Comparison of ENCODE assay signal across 10 cellular contexts in genomic region chr10:28217848-28218247, GRCh38.
DNase-seq lines count a peak whose midpoint lies in the region; ATAC-seq, FAIRE-seq and TF ChIP-seq lines count a peak whose summit lies in the region.
"Had no signal": no experiment of that assay in that cellular context is flagged by ENCODE, and none has a peak within 500 bp of the region (broad histone marks: within the 10 kb centered on the region; RNA-seq: fewer than 3 reads in every experiment).

No MANE protein-coding gene starts in this region.

- H3K27me3 ChIP-seq in BLaER1 (no peaks in the 10 kb centered on the region), bronchial epithelial cell (ENCODE audit: control insufficient read depth, insufficient read depth, low read length) (no peaks in the 10 kb centered on the region)

- H3K4me2 ChIP-seq in BLaER1: peak overlapping the region; percentile 54

- POLR2A ChIA-PET in WTC11 (lab: Charles Lee): no interaction called here

- H3K4me3 Mint-ChIP-seq in WTC11: no peak overlapping the region
- H3K4me3 Mint-ChIP-seq: natural killer cell treated with Interleukin-12 subunit alpha and Interleukin-12 subunit beta and Interleukin-15 and Interleukin-18, amount 100 ng/mL, for 72 hours had no signal

- FAIRE-seq in bronchial epithelial cell (lab: Jason Lieb, UNC): no peak

- no peaks in the 10 kb centered on the region for H4K20me1 ChIP-seq in BLaER1

- H3K27ac ChIP-seq in BLaER1: no peak overlapping the region

- no peaks in the 10 kb centered on the region for H3K9me3 Mint-ChIP-seq in WTC11
- H3K9me3 Mint-ChIP-seq: natural killer cell treated with Interleukin-12 subunit alpha and Interleukin-12 subunit beta and Interleukin-15 and Interleukin-18, amount 100 ng/mL, for 72 hours had no signal

- TF ChIP-seq CTCF in bronchial epithelial cell (IDR thresholded peaks at IDR 0.05; ENCODE audit: insufficient read depth, low read length, severe bottlenecking) (no peak), WTC11 (IDR thresholded peaks at IDR 0.05) (no peak)

- H3K36me3 Mint-ChIP-seq in WTC11: no peaks in the 10 kb centered on the region
- H3K36me3 Mint-ChIP-seq: natural killer cell treated with Interleukin-12 subunit alpha and Interleukin-12 subunit beta and Interleukin-15 and Interleukin-18, amount 100 ng/mL, for 72 hours had no signal

- no peak overlapping the region; the same call in 1 of the 2 replicates for H3K27ac Mint-ChIP-seq in WTC11
- H3K27ac Mint-ChIP-seq: natural killer cell treated with Interleukin-12 subunit alpha and Interleukin-12 subunit beta and Interleukin-15 and Interleukin-18, amount 100 ng/mL, for 72 hours had no signal

- no peak overlapping the region for H3K4me3 ChIP-seq in BLaER1
- H3K4me3 ChIP-seq in bronchial epithelial cell (ENCODE audit: low read depth, low read length): no peak overlapping the region

- H3K36me3 ChIP-seq in BLaER1: 0 out of 2 replicates have a peak, but pooled peaks cover under 1% of the 10 kb centered on the region
- H3K36me3 ChIP-seq in bronchial epithelial cell (ENCODE audit: control insufficient read depth, insufficient read depth, low read length): no peaks in the 10 kb centered on the region

- peak; percentile 35 for DNase-seq in HT1080 (ENCODE audit: low read depth)
- peak; percentile 48 for DNase-seq in bronchial epithelial cell (ENCODE audit: low read depth)
- DNase-seq in non-pigmented ciliary epithelial cell (ENCODE audit: low read depth): peak; percentile 90
- no peak for DNase-seq in WTC11 (ENCODE audit: low spot score)
- DNase-seq in amygdala (lab: John Stamatoyannopoulos, UW): no peak
- DNase-seq: NCI-H2171 had no signal

- H3K27me3 Mint-ChIP-seq in WTC11 (ENCODE audit: low read depth): no peaks in the 10 kb centered on the region
- H3K27me3 Mint-ChIP-seq: natural killer cell treated with Interleukin-12 subunit alpha and Interleukin-12 subunit beta and Interleukin-15 and Interleukin-18, amount 100 ng/mL, for 72 hours had no signal

- H3K9me3 ChIP-seq in BLaER1: peaks cover 5% of the 10 kb centered on the region; the same call in 1 of the 2 replicates

- no peak overlapping the region for H3K9ac ChIP-seq in BLaER1

- CTCF ChIA-PET in WTC11 (lab: Charles Lee): interaction anchor here (1.3 kb wide), 1 partner anchor 38 kb away, joined by 3 read pairs; no protein-coding TSS in a partner anchor

- ATAC-seq in GM18873 (IDR thresholded peaks at IDR 0.05; ENCODE audit: low FRiP score, unreplicated experiment) (no peak), WTC11 (no peak), HG02981 (IDR thresholded peaks at IDR 0.05; ENCODE audit: unreplicated experiment) (no peak)
- ATAC-seq: natural killer cell treated with Interleukin-12 subunit alpha and Interleukin-12 subunit beta and Interleukin-15 and Interleukin-18, amount 100 ng/mL, for 72 hours had no signal

- H3K4me1 ChIP-seq in BLaER1: peaks cover 26% of the 10 kb centered on the region

- peaks cover 49% of the 10 kb centered on the region for H3K4me1 Mint-ChIP-seq in WTC11

TF ChIP-seq in WTC11, 78 proteins besides CTCF, POLR2A, EP300 and RAD21:
- TF ChIP-seq ATF1 (CRISPR knock-in tag; IDR thresholded peaks at IDR 0.05) (no peak), CREB1 (CRISPR knock-in tag; IDR thresholded peaks at IDR 0.05) (no peak), ZNF396 (CRISPR knock-in tag; IDR thresholded peaks at IDR 0.05; ENCODE audit: borderline replicate concordance) (no peak), ZMAT4 (CRISPR knock-in tag; IDR thresholded peaks at IDR 0.05) (no peak), ZNF232 (CRISPR knock-in tag; IDR thresholded peaks at IDR 0.05) (no peak), CREM (CRISPR knock-in tag; IDR thresholded peaks at IDR 0.05) (no peak), ELF4 (CRISPR knock-in tag; IDR thresholded peaks at IDR 0.05; ENCODE audit: low read depth) (no peak), SMAD3 (CRISPR knock-in tag; IDR thresholded peaks at IDR 0.05; ENCODE audit: borderline replicate concordance) (no peak), ZNF138 (CRISPR knock-in tag; conservative IDR thresholded peaks at IDR 0.05) (no peak), TEAD4 (CRISPR knock-in tag; IDR thresholded peaks at IDR 0.05) (no peak), ZNF671 (CRISPR knock-in tag; IDR thresholded peaks at IDR 0.05) (no peak), IRF2 (CRISPR knock-in tag; IDR thresholded peaks at IDR 0.05; ENCODE audit: borderline replicate concordance, low read depth) (no peak), PREB (CRISPR knock-in tag; IDR thresholded peaks at IDR 0.05; ENCODE audit: borderline replicate concordance) (no peak), JAZF1 (CRISPR knock-in tag; IDR thresholded peaks at IDR 0.05) (no peak), SP1 (CRISPR knock-in tag; conservative IDR thresholded peaks at IDR 0.05) (no peak)
- TF ChIP-seq, protein P1, sequence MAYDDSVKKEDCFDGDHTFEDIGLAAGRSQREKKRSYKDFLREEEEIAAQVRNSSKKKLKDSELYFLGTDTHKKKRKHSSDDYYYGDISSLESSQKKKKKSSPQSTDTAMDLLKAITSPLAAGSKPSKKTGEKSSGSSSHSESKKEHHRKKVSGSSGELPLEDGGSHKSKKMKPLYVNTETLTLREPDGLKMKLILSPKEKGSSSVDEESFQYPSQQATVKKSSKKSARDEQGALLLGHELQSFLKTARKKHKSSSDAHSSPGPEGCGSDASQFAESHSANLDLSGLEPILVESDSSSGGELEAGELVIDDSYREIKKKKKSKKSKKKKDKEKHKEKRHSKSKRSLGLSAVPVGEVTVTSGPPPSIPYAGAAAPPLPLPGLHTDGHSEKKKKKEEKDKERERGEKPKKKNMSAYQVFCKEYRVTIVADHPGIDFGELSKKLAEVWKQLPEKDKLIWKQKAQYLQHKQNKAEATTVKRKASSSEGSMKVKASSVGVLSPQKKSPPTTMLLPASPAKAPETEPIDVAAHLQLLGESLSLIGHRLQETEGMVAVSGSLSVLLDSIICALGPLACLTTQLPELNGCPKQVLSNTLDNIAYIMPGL (CRISPR knock-in tag; IDR thresholded peaks at IDR 0.05): no peak
- TF ChIP-seq, protein P2, sequence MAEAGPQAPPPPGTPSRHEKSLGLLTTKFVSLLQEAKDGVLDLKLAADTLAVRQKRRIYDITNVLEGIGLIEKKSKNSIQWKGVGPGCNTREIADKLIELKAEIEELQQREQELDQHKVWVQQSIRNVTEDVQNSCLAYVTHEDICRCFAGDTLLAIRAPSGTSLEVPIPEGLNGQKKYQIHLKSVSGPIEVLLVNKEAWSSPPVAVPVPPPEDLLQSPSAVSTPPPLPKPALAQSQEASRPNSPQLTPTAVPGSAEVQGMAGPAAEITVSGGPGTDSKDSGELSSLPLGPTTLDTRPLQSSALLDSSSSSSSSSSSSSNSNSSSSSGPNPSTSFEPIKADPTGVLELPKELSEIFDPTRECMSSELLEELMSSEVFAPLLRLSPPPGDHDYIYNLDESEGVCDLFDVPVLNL (CRISPR knock-in tag; IDR thresholded peaks at IDR 0.05; ENCODE audit: borderline replicate concordance, low read depth): no peak
- TF ChIP-seq, protein P3, sequence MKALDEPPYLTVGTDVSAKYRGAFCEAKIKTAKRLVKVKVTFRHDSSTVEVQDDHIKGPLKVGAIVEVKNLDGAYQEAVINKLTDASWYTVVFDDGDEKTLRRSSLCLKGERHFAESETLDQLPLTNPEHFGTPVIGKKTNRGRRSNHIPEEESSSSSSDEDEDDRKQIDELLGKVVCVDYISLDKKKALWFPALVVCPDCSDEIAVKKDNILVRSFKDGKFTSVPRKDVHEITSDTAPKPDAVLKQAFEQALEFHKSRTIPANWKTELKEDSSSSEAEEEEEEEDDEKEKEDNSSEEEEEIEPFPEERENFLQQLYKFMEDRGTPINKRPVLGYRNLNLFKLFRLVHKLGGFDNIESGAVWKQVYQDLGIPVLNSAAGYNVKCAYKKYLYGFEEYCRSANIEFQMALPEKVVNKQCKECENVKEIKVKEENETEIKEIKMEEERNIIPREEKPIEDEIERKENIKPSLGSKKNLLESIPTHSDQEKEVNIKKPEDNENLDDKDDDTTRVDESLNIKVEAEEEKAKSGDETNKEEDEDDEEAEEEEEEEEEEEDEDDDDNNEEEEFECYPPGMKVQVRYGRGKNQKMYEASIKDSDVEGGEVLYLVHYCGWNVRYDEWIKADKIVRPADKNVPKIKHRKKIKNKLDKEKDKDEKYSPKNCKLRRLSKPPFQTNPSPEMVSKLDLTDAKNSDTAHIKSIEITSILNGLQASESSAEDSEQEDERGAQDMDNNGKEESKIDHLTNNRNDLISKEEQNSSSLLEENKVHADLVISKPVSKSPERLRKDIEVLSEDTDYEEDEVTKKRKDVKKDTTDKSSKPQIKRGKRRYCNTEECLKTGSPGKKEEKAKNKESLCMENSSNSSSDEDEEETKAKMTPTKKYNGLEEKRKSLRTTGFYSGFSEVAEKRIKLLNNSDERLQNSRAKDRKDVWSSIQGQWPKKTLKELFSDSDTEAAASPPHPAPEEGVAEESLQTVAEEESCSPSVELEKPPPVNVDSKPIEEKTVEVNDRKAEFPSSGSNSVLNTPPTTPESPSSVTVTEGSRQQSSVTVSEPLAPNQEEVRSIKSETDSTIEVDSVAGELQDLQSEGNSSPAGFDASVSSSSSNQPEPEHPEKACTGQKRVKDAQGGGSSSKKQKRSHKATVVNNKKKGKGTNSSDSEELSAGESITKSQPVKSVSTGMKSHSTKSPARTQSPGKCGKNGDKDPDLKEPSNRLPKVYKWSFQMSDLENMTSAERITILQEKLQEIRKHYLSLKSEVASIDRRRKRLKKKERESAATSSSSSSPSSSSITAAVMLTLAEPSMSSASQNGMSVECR (CRISPR knock-in tag; IDR thresholded peaks at IDR 0.05; ENCODE audit: borderline replicate concordance): no peak

Comparison
In these comparisons a context has a peak if more than half of its experiments do, and no peak if none do; other contexts are left out.
1. DNase-seq: peak in HT1080 (single experiment), bronchial epithelial cell (single experiment) and non-pigmented ciliary epithelial cell (single experiment); none in WTC11 (single experiment) and amygdala (0 of 56).